In genomic region chr3:23440416-23441294, GRCh38 we compare ENCODE assay signal across 19 cellular contexts.
DNase-seq lines count a peak whose midpoint lies in the region; ATAC-seq, FAIRE-seq and TF ChIP-seq lines count a peak whose summit lies in the region.
"Had no signal": no experiment of that assay in that cellular context is flagged by ENCODE, and none has a peak within 500 bp of the region (broad histone marks: within the 10 kb centered on the region; RNA-seq: fewer than 3 reads in every experiment).

No MANE protein-coding gene starts in this region.

- CTCF ChIA-PET in CD4-positive, alpha-beta T cell (lab: Charles Lee), result no interaction called here
- CTCF ChIA-PET in activated CD8-positive, alpha-beta T cell treated with anti-CD3 and anti-CD28 coated beads, Interleukin-2, amount 10 ng/mL, durations not matched to agents 7 days and 5 days (lab: Charles Lee), result interaction anchor here (2.0 kb wide), 1 partner anchor 10 kb away, joined by 5 read pairs; no protein-coding TSS in a partner anchor

- H3K4me3 Mint-ChIP-seq in CD4-positive, alpha-beta T cell, result peak overlapping the region; percentile 46
- H3K4me3 Mint-ChIP-seq in activated CD8-positive, alpha-beta T cell treated with anti-CD3 and anti-CD28 coated beads, Interleukin-2, amount 10 ng/mL, durations not matched to agents 7 days and 5 days, result peak overlapping the region; percentile 56
- H3K4me3 Mint-ChIP-seq in natural killer cell, result peak overlapping the region; percentile 60
- H3K4me3 Mint-ChIP-seq: central memory CD8-positive, alpha-beta T cell had no signal

- H3K4me3 ChIP-seq in esophagus squamous epithelium, result no peak overlapping the region
- H3K4me3 ChIP-seq: lung had no signal

- H3K27me3 Mint-ChIP-seq in CD4-positive, alpha-beta T cell, result no peaks in the 10 kb centered on the region
- no peaks in the 10 kb centered on the region for H3K27me3 Mint-ChIP-seq in activated CD8-positive, alpha-beta T cell treated with anti-CD3 and anti-CD28 coated beads, Interleukin-2, amount 10 ng/mL, durations not matched to agents 7 days and 5 days (ENCODE audit: low read depth)
- H3K27me3 Mint-ChIP-seq in natural killer cell (ENCODE audit: low read depth in 2 of 2), result no peaks in the 10 kb centered on the region

- TF ChIP-seq POLR2A in esophagus squamous epithelium (IDR thresholded peaks at IDR 0.05), result no peak

- H3K27ac ChIP-seq in CD4-positive, alpha-beta T cell (ENCODE audit: low read depth, low read length), result no peak overlapping the region
- no peak overlapping the region for H3K27ac ChIP-seq in esophagus squamous epithelium

- peak; percentile 72 for FAIRE-seq in GM19239 (lab: Jason Lieb, UNC)

- no peaks in the 10 kb centered on the region for H3K36me3 ChIP-seq in esophagus squamous epithelium
- H3K36me3 ChIP-seq: heart right ventricle had no signal

- intact Hi-C loops in CD4-positive, alpha-beta T cell (cut with DNase I, micrococcal nuclease), result no loop called here
- intact Hi-C loops in natural killer cell (cut with micrococcal nuclease), result no loop called here
- intact Hi-C loops in esophagus squamous epithelium (cut with DNase I), result no loop called here

- ATAC-seq in CD4-positive, alpha-beta T cell (ENCODE audit: poor library complexity), result no peak
- ATAC-seq in activated CD8-positive, alpha-beta T cell treated with anti-CD3 and anti-CD28 coated beads, Interleukin-2, amount 10 ng/mL, durations not matched to agents 7 days and 5 days, result peak; percentile 54
- ATAC-seq in natural killer cell, result peak in 1 of 3 donors; percentile 72
- no peak for ATAC-seq in HG03460 (IDR thresholded peaks at IDR 0.05; ENCODE audit: unreplicated experiment)
- ATAC-seq: heart right ventricle, PC-3 had no signal

- peaks cover 56% of the 10 kb centered on the region for H3K4me1 Mint-ChIP-seq in CD4-positive, alpha-beta T cell (ENCODE audit: low read depth)
- peaks cover 51% of the 10 kb centered on the region for H3K4me1 Mint-ChIP-seq in activated CD8-positive, alpha-beta T cell treated with anti-CD3 and anti-CD28 coated beads, Interleukin-2, amount 10 ng/mL, durations not matched to agents 7 days and 5 days (ENCODE audit: low read depth)
- H3K4me1 Mint-ChIP-seq in natural killer cell, result peaks cover 24 to 32% of the 10 kb centered on the region in 2 donors

- H3K27ac Mint-ChIP-seq in CD4-positive, alpha-beta T cell, result peak overlapping the region; percentile 31
- H3K27ac Mint-ChIP-seq in activated CD8-positive, alpha-beta T cell treated with anti-CD3 and anti-CD28 coated beads, Interleukin-2, amount 10 ng/mL, durations not matched to agents 7 days and 5 days, result peak overlapping the region; percentile 86
- peak overlapping the region; percentile 12 to 56 for H3K27ac Mint-ChIP-seq in natural killer cell

- POLR2A ChIA-PET in CD4-positive, alpha-beta T cell (lab: Charles Lee), result no interaction called here
- POLR2A ChIA-PET in activated CD8-positive, alpha-beta T cell treated with anti-CD3 and anti-CD28 coated beads, Interleukin-2, amount 10 ng/mL, durations not matched to agents 7 days and 5 days (lab: Charles Lee), result interaction anchor here (0.5 to 0.8 kb wide), 2 partner anchors 13 to 15 kb away, joined by 3 read pairs; no protein-coding TSS in a partner anchor

- no peak for DNase-seq in CD4-positive, alpha-beta T cell
- DNase-seq in GM19239 (ENCODE audit: insufficient read length, low spot score), result no peak
- DNase-seq in activated CD8-positive, alpha-beta T cell treated with anti-CD3 and anti-CD28 coated beads, Interleukin-2, amount 10 ng/mL, durations not matched to agents 7 days and 5 days, result no peak
- DNase-seq in natural killer cell, result no peak
- no peak for DNase-seq in CD1c-positive myeloid dendritic cell (ENCODE audit: extremely low spot score)
- no peak for DNase-seq in RKO (ENCODE audit: low spot score)
- no peak for DNase-seq in esophagus squamous epithelium (lab: John Stamatoyannopoulos, UW)
- DNase-seq: aorta; Calu3; effector memory CD4-positive, alpha-beta T cell; heart right ventricle; NCI-H1436; NCI-H2171; NCI-H69; PC-3; stimulated activated CD8-positive, alpha-beta memory T cell treated with anti-CD3 and anti-CD28 coated beads, Interleukin-4, amount 100 ng/mL, for 48 hours had no signal

- no peaks in the 10 kb centered on the region for H3K9me3 Mint-ChIP-seq in CD4-positive, alpha-beta T cell
- no peaks in the 10 kb centered on the region for H3K9me3 Mint-ChIP-seq in activated CD8-positive, alpha-beta T cell treated with anti-CD3 and anti-CD28 coated beads, Interleukin-2, amount 10 ng/mL, durations not matched to agents 7 days and 5 days (ENCODE audit: insufficient read depth)
- no peaks in the 10 kb centered on the region for H3K9me3 Mint-ChIP-seq in natural killer cell
- H3K9me3 Mint-ChIP-seq: central memory CD8-positive, alpha-beta T cell had no signal

- no peaks in the 10 kb centered on the region for H3K27me3 ChIP-seq in CD4-positive, alpha-beta T cell (ENCODE audit: control insufficient read depth, insufficient read depth, low read length)
- no peaks in the 10 kb centered on the region for H3K27me3 ChIP-seq in esophagus squamous epithelium
- H3K27me3 ChIP-seq: heart right ventricle had no signal

- H3K9me3 ChIP-seq in CD4-positive, alpha-beta T cell (ENCODE audit: control insufficient read depth, low read length), result no peaks in the 10 kb centered on the region
- H3K9me3 ChIP-seq in esophagus squamous epithelium, result no peaks in the 10 kb centered on the region
- H3K9me3 ChIP-seq: heart right ventricle had no signal

- no peak for TF ChIP-seq CTCF in CD4-positive, alpha-beta T cell (IDR thresholded peaks at IDR 0.05)
- no peak for TF ChIP-seq CTCF in natural killer cell (IDR thresholded peaks at IDR 0.05)
- TF ChIP-seq CTCF in esophagus squamous epithelium (IDR thresholded peaks at IDR 0.05), result no peak

- H3K4me1 ChIP-seq in esophagus squamous epithelium, result no peaks in the 10 kb centered on the region

- no peaks in the 10 kb centered on the region for H3K36me3 Mint-ChIP-seq in CD4-positive, alpha-beta T cell (ENCODE audit: low read depth)
- peaks cover 3% of the 10 kb centered on the region for H3K36me3 Mint-ChIP-seq in activated CD8-positive, alpha-beta T cell treated with anti-CD3 and anti-CD28 coated beads, Interleukin-2, amount 10 ng/mL, durations not matched to agents 7 days and 5 days (ENCODE audit: low read depth)
- no peaks in the 10 kb centered on the region for H3K36me3 Mint-ChIP-seq in natural killer cell

- 69 to 73% methylated on average over 9 to 12 of the region's 12 CpGs for WGBS in esophagus squamous epithelium, 2 donors

Comparison
In these comparisons a context has a peak if more than half of its experiments do, and no peak if none do; other contexts are left out.
1. H3K27ac Mint-ChIP-seq: peak in every context shown above with its lines; median percentile 86 in activated CD8-positive, alpha-beta T cell treated with anti-CD3 and anti-CD28 coated beads, Interleukin-2, amount 10 ng/mL, durations not matched to agents 7 days and 5 days; 34 in natural killer cell; 31 in CD4-positive, alpha-beta T cell.